ENCODE assay signal across 1 cellular context in the genomic region with DNA sequence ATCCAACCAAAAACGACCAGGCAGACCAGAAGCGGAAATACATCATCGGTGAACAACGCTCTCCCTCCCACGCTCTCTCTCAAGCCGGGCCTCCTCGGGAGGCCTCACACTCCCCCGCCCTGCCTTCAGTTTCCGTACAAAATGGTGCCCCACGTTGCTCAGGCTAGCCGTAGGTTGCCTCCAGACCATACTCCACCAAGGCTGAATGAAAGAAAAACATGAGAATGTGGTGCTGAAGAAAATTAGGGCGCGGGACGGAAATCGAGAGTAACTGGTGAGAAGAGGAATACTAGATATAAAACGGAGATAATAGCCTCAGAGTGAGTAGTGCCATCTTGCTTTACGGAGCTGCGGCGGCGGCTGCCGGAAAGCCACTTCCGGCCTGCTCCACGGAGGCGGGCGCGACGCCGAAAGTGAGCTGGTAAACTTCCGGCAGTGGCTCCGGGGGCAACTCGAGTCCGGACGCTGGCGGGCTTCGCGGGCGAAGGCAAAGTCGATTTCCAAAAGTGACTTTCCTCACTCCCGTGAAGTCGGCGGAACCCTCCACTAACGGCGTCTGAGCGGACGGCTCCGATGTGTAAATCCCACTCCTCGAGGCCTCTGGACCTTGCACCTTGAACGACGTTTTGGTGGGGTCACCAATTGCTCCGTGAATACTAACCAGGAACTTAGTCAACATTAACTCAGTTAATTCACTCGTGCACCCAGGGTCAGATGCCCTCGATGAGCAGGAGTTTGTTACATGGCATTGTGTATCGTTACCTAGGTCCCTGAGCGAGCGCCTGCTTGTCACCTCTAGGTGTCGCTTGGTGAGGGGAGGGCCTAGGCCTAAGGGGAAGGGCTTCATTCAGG.
TF ChIP-seq lines count a peak whose summit lies in the region.

Gene SH3BP5L, minus strand, starts transcription at position 7 of the 852 bp plus-strand sequence. CDS start 980 bp downstream, outside the sequence.

TF ChIP-seq in K562, 482 proteins besides CTCF, POLR2A, EP300 and RAD21 (continued from another document and continues in another):
- TF ChIP-seq, protein P1, sequence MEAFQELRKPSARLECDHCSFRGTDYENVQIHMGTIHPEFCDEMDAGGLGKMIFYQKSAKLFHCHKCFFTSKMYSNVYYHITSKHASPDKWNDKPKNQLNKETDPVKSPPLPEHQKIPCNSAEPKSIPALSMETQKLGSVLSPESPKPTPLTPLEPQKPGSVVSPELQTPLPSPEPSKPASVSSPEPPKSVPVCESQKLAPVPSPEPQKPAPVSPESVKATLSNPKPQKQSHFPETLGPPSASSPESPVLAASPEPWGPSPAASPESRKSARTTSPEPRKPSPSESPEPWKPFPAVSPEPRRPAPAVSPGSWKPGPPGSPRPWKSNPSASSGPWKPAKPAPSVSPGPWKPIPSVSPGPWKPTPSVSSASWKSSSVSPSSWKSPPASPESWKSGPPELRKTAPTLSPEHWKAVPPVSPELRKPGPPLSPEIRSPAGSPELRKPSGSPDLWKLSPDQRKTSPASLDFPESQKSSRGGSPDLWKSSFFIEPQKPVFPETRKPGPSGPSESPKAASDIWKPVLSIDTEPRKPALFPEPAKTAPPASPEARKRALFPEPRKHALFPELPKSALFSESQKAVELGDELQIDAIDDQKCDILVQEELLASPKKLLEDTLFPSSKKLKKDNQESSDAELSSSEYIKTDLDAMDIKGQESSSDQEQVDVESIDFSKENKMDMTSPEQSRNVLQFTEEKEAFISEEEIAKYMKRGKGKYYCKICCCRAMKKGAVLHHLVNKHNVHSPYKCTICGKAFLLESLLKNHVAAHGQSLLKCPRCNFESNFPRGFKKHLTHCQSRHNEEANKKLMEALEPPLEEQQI (IDR thresholded peaks at IDR 0.05), result no peak
- TF ChIP-seq ZNF175 (CRISPR knock-in tag; IDR thresholded peaks at IDR 0.05; ENCODE audit: low read depth) (peak; percentile 94), TCF7 (IDR thresholded peaks at IDR 0.05; ENCODE audit: borderline replicate concordance) (no peak), CEBPB (tag; IDR thresholded peaks at IDR 0.05) (no peak), POLR3A (IDR thresholded peaks at IDR 0.05; ENCODE audit: borderline replicate concordance, extremely low read depth, insufficient read depth, insufficient read length) (no peak), ZKSCAN3 (CRISPR knock-in tag; IDR thresholded peaks at IDR 0.05) (no peak), IRF9 (tag; IDR thresholded peaks at IDR 0.05) (no peak), ZNF165 (CRISPR knock-in tag; IDR thresholded peaks at IDR 0.05; ENCODE audit: borderline replicate concordance) (no peak), ZNF778 (CRISPR knock-in tag; IDR thresholded peaks at IDR 0.05) (no peak), HSF4 (CRISPR knock-in tag; IDR thresholded peaks at IDR 0.05; ENCODE audit: borderline replicate concordance) (no peak), NBN (IDR thresholded peaks at IDR 0.05; ENCODE audit: low read depth) (peak; percentile 88), RBM14 (IDR thresholded peaks at IDR 0.05; ENCODE audit: borderline replicate concordance, insufficient read depth, low read depth, low read length) (no peak), ZNF511 (CRISPR knock-in tag; IDR thresholded peaks at IDR 0.05) (no peak), ZNF197 (CRISPR knock-in tag; IDR thresholded peaks at IDR 0.05; ENCODE audit: low read depth) (peak; percentile 97), HMG20B (CRISPR knock-in tag; IDR thresholded peaks at IDR 0.05) (no peak), TAL1 (IDR thresholded peaks at IDR 0.05) (no peak), HDGF (IDR thresholded peaks at IDR 0.05) (peak; percentile 39; the same call in 1 of the 2 replicates), TAF15 (IDR thresholded peaks at IDR 0.05; ENCODE audit: low read depth, low read length) (no peak), STAT5A (IDR thresholded peaks at IDR 0.05; ENCODE audit: borderline replicate concordance, low read length) (peak; percentile 25; the same call in 1 of the 2 replicates), ZNF740 (CRISPR knock-in tag; IDR thresholded peaks at IDR 0.05) (no peak), ZNF740 (tag; IDR thresholded peaks at IDR 0.05) (no peak; a peak in 1 of 4 replicates), TSHZ1 (CRISPR knock-in tag; IDR thresholded peaks at IDR 0.05) (no peak), SMC3 (conservative IDR thresholded peaks at IDR 0.05; ENCODE audit: insufficient read depth, low read depth, low read length) (no peak; the same call in none of the 2 replicates), NFE2 (IDR thresholded peaks at IDR 0.05; ENCODE audit: low read depth) (no peak), GTF2A2 (tag; IDR thresholded peaks at IDR 0.05) (no peak), NCOA6 (IDR thresholded peaks at IDR 0.05) (no peak), POLR2H (tag; IDR thresholded peaks at IDR 0.05; ENCODE audit: low read depth) (peak; percentile 85), SLC30A9 (CRISPR knock-in tag; IDR thresholded peaks at IDR 0.05) (no peak), FOXA1 (IDR thresholded peaks at IDR 0.05; ENCODE audit: borderline replicate concordance) (no peak), PYGO2 (tag; IDR thresholded peaks at IDR 0.05) (no peak), ZNF717 (CRISPR knock-in tag; IDR thresholded peaks at IDR 0.05) (no peak), ZNF785 (CRISPR knock-in tag; IDR thresholded peaks at IDR 0.05) (no peak), ZBTB2 (IDR thresholded peaks at IDR 0.05) (no peak), PTTG1 (tag; IDR thresholded peaks at IDR 0.05; ENCODE audit: low read depth) (no peak), BRF1 (IDR thresholded peaks at IDR 0.05; ENCODE audit: borderline replicate concordance, extremely low read depth, insufficient read length) (no peak), ZNF639 (CRISPR knock-in tag; conservative IDR thresholded peaks at IDR 0.05 in 1 of 2, IDR thresholded peaks at IDR 0.05 in 1 of 2) (peak in 1 of 2 experiments; percentile 86; a peak in 2 of 4 replicates), NELFE (IDR thresholded peaks at IDR 0.05; ENCODE audit: insufficient read depth, insufficient read length) (no peak), ELF1 (tag; IDR thresholded peaks at IDR 0.05) (peak; percentile 86), FOSL1 (tag; conservative IDR thresholded peaks at IDR 0.05) (peak; percentile 61; the same call in 1 of the 2 replicates), HNRNPLL (IDR thresholded peaks at IDR 0.05; ENCODE audit: low read depth, low read length, poor library complexity, severe bottlenecking) (peak; percentile 47), BRCA1 (IDR thresholded peaks at IDR 0.05) (no peak), BRCA1 (CRISPR knock-in tag; IDR thresholded peaks at IDR 0.05) (no peak)
- TF ChIP-seq, protein P2, sequence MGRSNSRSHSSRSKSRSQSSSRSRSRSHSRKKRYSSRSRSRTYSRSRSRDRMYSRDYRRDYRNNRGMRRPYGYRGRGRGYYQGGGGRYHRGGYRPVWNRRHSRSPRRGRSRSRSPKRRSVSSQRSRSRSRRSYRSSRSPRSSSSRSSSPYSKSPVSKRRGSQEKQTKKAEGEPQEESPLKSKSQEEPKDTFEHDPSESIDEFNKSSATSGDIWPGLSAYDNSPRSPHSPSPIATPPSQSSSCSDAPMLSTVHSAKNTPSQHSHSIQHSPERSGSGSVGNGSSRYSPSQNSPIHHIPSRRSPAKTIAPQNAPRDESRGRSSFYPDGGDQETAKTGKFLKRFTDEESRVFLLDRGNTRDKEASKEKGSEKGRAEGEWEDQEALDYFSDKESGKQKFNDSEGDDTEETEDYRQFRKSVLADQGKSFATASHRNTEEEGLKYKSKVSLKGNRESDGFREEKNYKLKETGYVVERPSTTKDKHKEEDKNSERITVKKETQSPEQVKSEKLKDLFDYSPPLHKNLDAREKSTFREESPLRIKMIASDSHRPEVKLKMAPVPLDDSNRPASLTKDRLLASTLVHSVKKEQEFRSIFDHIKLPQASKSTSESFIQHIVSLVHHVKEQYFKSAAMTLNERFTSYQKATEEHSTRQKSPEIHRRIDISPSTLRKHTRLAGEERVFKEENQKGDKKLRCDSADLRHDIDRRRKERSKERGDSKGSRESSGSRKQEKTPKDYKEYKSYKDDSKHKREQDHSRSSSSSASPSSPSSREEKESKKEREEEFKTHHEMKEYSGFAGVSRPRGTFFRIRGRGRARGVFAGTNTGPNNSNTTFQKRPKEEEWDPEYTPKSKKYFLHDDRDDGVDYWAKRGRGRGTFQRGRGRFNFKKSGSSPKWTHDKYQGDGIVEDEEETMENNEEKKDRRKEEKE (IDR thresholded peaks at IDR 0.05; ENCODE audit: borderline replicate concordance in 1 of 2, control insufficient read depth in 1 of 2, low read depth in 2 of 2, low read length in 1 of 2), result peak in 1 of 2 experiments; percentile 66; a peak in 1 of 4 replicates
- TF ChIP-seq, protein P3, sequence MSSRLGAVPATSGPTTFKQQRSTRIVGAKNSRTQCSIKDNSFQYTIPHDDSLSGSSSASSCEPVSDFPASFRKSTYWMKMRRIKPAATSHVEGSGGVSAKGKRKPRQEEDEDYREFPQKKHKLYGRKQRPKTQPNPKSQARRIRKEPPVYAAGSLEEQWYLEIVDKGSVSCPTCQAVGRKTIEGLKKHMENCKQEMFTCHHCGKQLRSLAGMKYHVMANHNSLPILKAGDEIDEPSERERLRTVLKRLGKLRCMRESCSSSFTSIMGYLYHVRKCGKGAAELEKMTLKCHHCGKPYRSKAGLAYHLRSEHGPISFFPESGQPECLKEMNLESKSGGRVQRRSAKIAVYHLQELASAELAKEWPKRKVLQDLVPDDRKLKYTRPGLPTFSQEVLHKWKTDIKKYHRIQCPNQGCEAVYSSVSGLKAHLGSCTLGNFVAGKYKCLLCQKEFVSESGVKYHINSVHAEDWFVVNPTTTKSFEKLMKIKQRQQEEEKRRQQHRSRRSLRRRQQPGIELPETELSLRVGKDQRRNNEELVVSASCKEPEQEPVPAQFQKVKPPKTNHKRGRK (tag; IDR thresholded peaks at IDR 0.05), result no peak
- TF ChIP-seq, protein P4, sequence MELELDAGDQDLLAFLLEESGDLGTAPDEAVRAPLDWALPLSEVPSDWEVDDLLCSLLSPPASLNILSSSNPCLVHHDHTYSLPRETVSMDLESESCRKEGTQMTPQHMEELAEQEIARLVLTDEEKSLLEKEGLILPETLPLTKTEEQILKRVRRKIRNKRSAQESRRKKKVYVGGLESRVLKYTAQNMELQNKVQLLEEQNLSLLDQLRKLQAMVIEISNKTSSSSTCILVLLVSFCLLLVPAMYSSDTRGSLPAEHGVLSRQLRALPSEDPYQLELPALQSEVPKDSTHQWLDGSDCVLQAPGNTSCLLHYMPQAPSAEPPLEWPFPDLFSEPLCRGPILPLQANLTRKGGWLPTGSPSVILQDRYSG (tag; conservative IDR thresholded peaks at IDR 0.05; ENCODE audit: low read depth), result peak; percentile 84
